In genomic region chr2:120954939-120955338, GRCh38 we compare ENCODE assay signal across 18 cellular contexts.
A peak's percentile ranks its signal among the peaks of the same experiment; 100 is the strongest.
DNase-seq lines count a peak whose midpoint lies in the region; ATAC-seq, FAIRE-seq and TF ChIP-seq lines count a peak whose summit lies in the region.
"Had no signal": no experiment of that assay in that cellular context is flagged by ENCODE, and none has a peak within 500 bp of the region (broad histone marks: within the 10 kb centered on the region; RNA-seq: fewer than 3 reads in every experiment).

No MANE protein-coding gene starts in this region.

- H3K36me3 Mint-ChIP-seq in nephron progenitor cell (ENCODE audit: low read depth) = peaks cover 14% of the 10 kb centered on the region
- H3K36me3 Mint-ChIP-seq: CD4-positive, CD25-positive, alpha-beta regulatory T cell had no signal

- H3K4me1 Mint-ChIP-seq in nephron progenitor cell = peaks cover 51% of the 10 kb centered on the region
- H3K4me1 Mint-ChIP-seq: CD4-positive, CD25-positive, alpha-beta regulatory T cell had no signal

- CTCF ChIA-PET in RWPE1 (lab: Yijun Ruan, JAX) = no interaction called here

- no peak for TF ChIP-seq CTCF in C4-2B (conservative IDR thresholded peaks at IDR 0.05)
- TF ChIP-seq CTCF in RWPE1 (conservative IDR thresholded peaks at IDR 0.05; ENCODE audit: low read depth) = no peak
- no peak for TF ChIP-seq CTCF in nephron progenitor cell (IDR thresholded peaks at IDR 0.05)

- ATAC-seq in GM18519 (IDR thresholded peaks at IDR 0.05; ENCODE audit: low FRiP score, unreplicated experiment) (no peak), GM21515 (IDR thresholded peaks at IDR 0.05; ENCODE audit: unreplicated experiment) (no peak)
- ATAC-seq: HepG2 had no signal

- no peak for FAIRE-seq in urothelium cell line (lab: Jason Lieb, UNC)
- FAIRE-seq: A204.1, G401.6, GM12892, HepG2, HTR-8/SVneo had no signal

- peaks cover 19% of the 10 kb centered on the region for H3K27me3 Mint-ChIP-seq in nephron progenitor cell (ENCODE audit: low read depth, poor library complexity)
- H3K27me3 Mint-ChIP-seq: CD4-positive, CD25-positive, alpha-beta regulatory T cell had no signal

- H3K27ac ChIP-seq in C4-2B (peak overlapping the region; percentile 22), RWPE1 (0 out of 2 replicates have a peak overlapping the region, but pooled peaks have one; percentile 4)

- no peak overlapping the region for H3K4me3 Mint-ChIP-seq in nephron progenitor cell
- H3K4me3 Mint-ChIP-seq: CD4-positive, CD25-positive, alpha-beta regulatory T cell had no signal

- H3K9me3 Mint-ChIP-seq in nephron progenitor cell = no peaks in the 10 kb centered on the region
- H3K9me3 Mint-ChIP-seq: HFFc6 had no signal

- peak overlapping the region; percentile 70 for H3K27ac Mint-ChIP-seq in nephron progenitor cell
- H3K27ac Mint-ChIP-seq: CD4-positive, CD25-positive, alpha-beta regulatory T cell had no signal

- DNase-seq in NCI-H1105 (lab: John Stamatoyannopoulos, UW) (peak; percentile 50), RWPE1 (ENCODE audit: low spot score) (no peak), nephron progenitor cell (no peak), AG08395 (ENCODE audit: low spot score) (no peak), urothelium cell line (ENCODE audit: low spot score) (no peak)
- DNase-seq: CD4-positive, CD25-positive, alpha-beta regulatory T cell; DMS 273 treated with DMSO at 0.1 percent for 48 hours; EL; HCEC 1CT; HFFc6 had no signal

- POLR2A ChIA-PET in RWPE1 (lab: Yijun Ruan, JAX; ENCODE audit: low non-redundant PET) = no interaction called here
